Comparison of ENCODE assay signal across 8 cellular contexts in genomic region chr11:64305075-64305690, GRCh38. TPM values are rescaled to one million over a fixed set of nuclear protein-coding genes. Genes with fewer than 3 reads are reported as not detected.
DNase-seq lines count a peak whose midpoint lies in the region; ATAC-seq and TF ChIP-seq lines count a peak whose summit lies in the region.

ESRRA (plus strand) TSS chr11:64305524; CDS start chr11:64307180, 1,656 bp downstream.

- peaks cover 4 to 5% of the 10 kb centered on the region in 2 donors for H3K27me3 ChIP-seq in mucosa of rectum (ENCODE audit: control insufficient read depth in 2 of 2, insufficient read depth in 2 of 2, low read length in 2 of 2)

- no peaks in the 10 kb centered on the region for H3K9me3 ChIP-seq in mucosa of rectum (ENCODE audit: control insufficient read depth in 2 of 2, low read length in 2 of 2)

- H3K9ac ChIP-seq in mucosa of rectum (ENCODE audit: low read depth in 1 of 2, low read length in 2 of 2) = peak within 1 kb of the TSS; percentile 89 to 90

- ATAC-seq in GM21737 (IDR thresholded peaks at IDR 0.05; ENCODE audit: unreplicated experiment) = peak; percentile 64

- DNase-seq in DMS53 treated with DMSO at 0.1 percent for 48 hours (lab: John Stamatoyannopoulos, UW; ENCODE audit: unreplicated experiment) (peak; percentile 97), KG1 (lab: John Stamatoyannopoulos, UW) (peak; percentile 100), epithelial cell of proximal tubule (ENCODE audit: low read depth) (peak; percentile 71)
- DNase-seq in activated T-cell treated with anti-CD3 and anti-CD28 coated beads, Interleukin-2, amount 50 U/mL, for 1 hour = peak; percentile 100
- DNase-seq in stimulated activated CD8-positive, alpha-beta memory T cell treated with anti-CD3 and anti-CD28 coated beads, Interleukin-4, amount 100 ng/mL, for 4 hours (ENCODE audit: low read depth in 2 of 2, low spot score in 1 of 2) = peak; percentile 99

- no peak for TF ChIP-seq CTCF in epithelial cell of proximal tubule (conservative IDR thresholded peaks at IDR 0.05; ENCODE audit: low read depth, low read length)

- H3K27ac ChIP-seq in mucosa of rectum (ENCODE audit: low read depth in 2 of 2, low read length in 2 of 2) = peak within 1 kb of the TSS; percentile 99 to 100

- peak within 1 kb of the TSS; percentile 82 for H3K4me3 ChIP-seq in epithelial cell of proximal tubule (ENCODE audit: low read depth, low read length)
- H3K4me3 ChIP-seq in mucosa of rectum (ENCODE audit: low read length in 2 of 2) = peak within 1 kb of the TSS; percentile 73 to 92

- peaks cover 0 to 6% of the 10 kb centered on the region in 2 donors for H3K36me3 ChIP-seq in mucosa of rectum (ENCODE audit: control insufficient read depth in 2 of 2, insufficient read depth in 2 of 2, low read length in 2 of 2)

- peaks cover 27 to 31% of the 10 kb centered on the region in 2 donors for H3K4me1 ChIP-seq in mucosa of rectum (ENCODE audit: control insufficient read depth in 2 of 2, insufficient read depth in 2 of 2, low read length in 2 of 2)

TF ChIP-seq in PFSK-1, 5 proteins besides CTCF, POLR2A, EP300 and RAD21:
- peak; percentile 68; the same call in 1 of the 2 replicates for TF ChIP-seq TAF1 (IDR thresholded peaks at IDR 0.05; ENCODE audit: borderline replicate concordance, insufficient read depth, low read length)
- peak; percentile 90; the same call in 1 of the 2 replicates for TF ChIP-seq SIN3A (IDR thresholded peaks at IDR 0.05; ENCODE audit: borderline replicate concordance, insufficient read depth, low read length)
- TF ChIP-seq REST (IDR thresholded peaks at IDR 0.05; ENCODE audit: insufficient read depth in 1 of 2, low read depth in 2 of 2, low read length in 2 of 2) = no peak
- TF ChIP-seq FOXP2 (optimal IDR thresholded peaks at IDR 0.05; ENCODE audit: borderline replicate concordance, extremely low read depth, extremely low read length, insufficient read depth) = peak; percentile 48

RNA-seq across cellular contexts. Expression of gene ESRRA, which starts in this region (rescaled TPM):
- polyA plus RNA-seq in PFSK-1 (2012; ENCODE audit: insufficient read length, low read depth) = 90.5 TPM
- total RNA-seq in epithelial cell of proximal tubule = 47.2 and 61.9 TPM in 2 replicates

Comparison
In these comparisons a context has a peak if more than half of its experiments do, and no peak if none do; other contexts are left out.
1. Peak in every context shown above with its lines: DNase-seq, ATAC-seq, H3K4me3 ChIP-seq and H3K27ac ChIP-seq.